In genomic region chr11:63612181-63612580, GRCh38 we compare ENCODE assay signal across 20 cellular contexts. TPM values are rescaled to one million over a fixed set of nuclear protein-coding genes. Genes with fewer than 3 reads are reported as not detected.
A peak's percentile ranks its signal among the peaks of the same experiment; 100 is the strongest.
DNase-seq lines count a peak whose midpoint lies in the region; FAIRE-seq and TF ChIP-seq lines count a peak whose summit lies in the region.
"Had no signal": no experiment of that assay in that cellular context is flagged by ENCODE, and none has a peak within 500 bp of the region (broad histone marks: within the 10 kb centered on the region; RNA-seq: fewer than 3 reads in every experiment).

No MANE protein-coding gene starts in this region.

- H3K4me3 Mint-ChIP-seq in MCF 10A (ENCODE audit: unreplicated experiment): no peak overlapping the region

- H2AK5ac ChIP-seq in mesenchymal stem cell (ENCODE audit: low read length, severe bottlenecking): no peak overlapping the region

- H3K14ac ChIP-seq in mesenchymal stem cell (ENCODE audit: low read length in 2 of 2): no peak overlapping the region

- peak overlapping the region in 2 of 3 donors; percentile 74 to 84 for H3K4me3 ChIP-seq in breast epithelium
- peak overlapping the region; percentile 71 for H3K4me3 ChIP-seq in choroid plexus epithelial cell (ENCODE audit: low read depth, low read length)
- H3K4me3 ChIP-seq in mesenchymal stem cell (ENCODE audit: insufficient read depth in 1 of 2, low read depth in 1 of 2, low read length in 2 of 2): no peak overlapping the region
- peak overlapping the region; percentile 15 to 69 (median 40) for H3K4me3 ChIP-seq in tibial nerve
- peak overlapping the region in 1 of 2 donors; percentile 65 for H3K4me3 ChIP-seq in kidney (ENCODE audit: low read length in 2 of 2)

- no peak overlapping the region for H3K4me2 ChIP-seq in mesenchymal stem cell (ENCODE audit: low read length, poor library complexity, severe bottlenecking)

- H2BK5ac ChIP-seq in mesenchymal stem cell (ENCODE audit: low read depth, low read length, poor library complexity, severe bottlenecking): no peak overlapping the region

- H3K79me1 ChIP-seq in mesenchymal stem cell (replicated peaks; ENCODE audit: low read length, poor library complexity, severe bottlenecking): peaks cover 2% of the 10 kb centered on the region

- H3K9me3 ChIP-seq in breast epithelium (no peaks in the 10 kb centered on the region), mesenchymal stem cell (ENCODE audit: control insufficient read depth, low read length) (no peaks in the 10 kb centered on the region), tibial nerve (no peaks in the 10 kb centered on the region), kidney (ENCODE audit: control insufficient read depth in 1 of 2, low read length in 2 of 2) (no peaks in the 10 kb centered on the region)

- CTCF ChIA-PET in MCF 10A (lab: Yijun Ruan, JAX): no interaction called here

- no peak for TF ChIP-seq EP300 in tibial nerve (IDR thresholded peaks at IDR 0.05)

- no peak overlapping the region for H4K91ac ChIP-seq in mesenchymal stem cell (ENCODE audit: low read length)

- no TSS peak for BruUV-seq in MCF 10A (replicated peaks; lab: Mats Ljungman, UMichigan)

- H3K18ac ChIP-seq in mesenchymal stem cell (ENCODE audit: low read depth in 1 of 2, low read length in 2 of 2): no peak overlapping the region

- H3K36me3 ChIP-seq in breast epithelium (no peaks in the 10 kb centered on the region), mesenchymal stem cell (ENCODE audit: control insufficient read depth in 1 of 2, insufficient read depth in 2 of 2, low read depth in 1 of 2, low read length in 2 of 2) (no peaks in the 10 kb centered on the region), tibial nerve (no peaks in the 10 kb centered on the region), kidney (ENCODE audit: control insufficient read depth in 1 of 2, insufficient read depth in 2 of 2, low read length in 2 of 2) (no peaks in the 10 kb centered on the region)

- TF ChIP-seq CTCF in breast epithelium (IDR thresholded peaks at IDR 0.05) (no peak), MCF 10A (IDR thresholded peaks at IDR 0.05; ENCODE audit: unreplicated experiment) (no peak), choroid plexus epithelial cell (conservative IDR thresholded peaks at IDR 0.05; ENCODE audit: low read depth, low read length) (no peak), tibial nerve (IDR thresholded peaks at IDR 0.05) (no peak), kidney (IDR thresholded peaks at IDR 0.05; ENCODE audit: borderline replicate concordance, extremely low read depth, insufficient read depth) (no peak)

- no peaks in the 10 kb centered on the region for H3K36me3 Mint-ChIP-seq in MCF 10A (ENCODE audit: insufficient read depth, unreplicated experiment)

- H3K27me3 ChIP-seq in breast epithelium (no peaks in the 10 kb centered on the region), mesenchymal stem cell (ENCODE audit: control insufficient read depth in 1 of 2, insufficient read depth in 1 of 2, low read length in 2 of 2) (no peaks in the 10 kb centered on the region), tibial nerve (no peaks in the 10 kb centered on the region)

- peak overlapping the region; percentile 92 to 93 for H3K27ac ChIP-seq in breast epithelium
- H3K27ac ChIP-seq in mesenchymal stem cell (ENCODE audit: low read length, poor library complexity, severe bottlenecking): peak overlapping the region; percentile 42
- peak overlapping the region; percentile 86 to 99 (median 91) for H3K27ac ChIP-seq in tibial nerve
- peak overlapping the region in 1 of 2 donors; percentile 23 for H3K27ac ChIP-seq in kidney (ENCODE audit: low read depth in 2 of 2, low read length in 2 of 2)
- H3K27ac ChIP-seq: 22Rv1 had no signal

- DNase-seq in breast epithelium (ENCODE audit: low spot score in 2 of 2) (no peak), MCF 10A (ENCODE audit: unreplicated experiment) (no peak), choroid plexus epithelial cell (ENCODE audit: low read depth) (no peak), mesenchymal stem cell (no peak), tibial nerve (ENCODE audit: low spot score in 2 of 2) (no peak), NCI-H1105 treated with DMSO at 0.1 percent for 48 hours (lab: John Stamatoyannopoulos, UW) (no peak), kidney (no peak)
- no peak for DNase-seq in effector CD8-positive, alpha-beta T cell (lab: John Stamatoyannopoulos, UW)
- DNase-seq: activated CD4-positive, alpha-beta T cell treated with anti-CD3 and anti-CD28 coated beads, Interleukin-2, amount 10 ng/mL, durations not matched to agents 24 days and 14 days; anterior cingulate cortex; cortex of kidney; erythroblast; GF-D8; glutamatergic neuron; kidney glomerular epithelial cell; NCI-H2081; small intestine had no signal

- H2BK12ac ChIP-seq in mesenchymal stem cell (ENCODE audit: low read length in 2 of 2): no peak overlapping the region

- H3K23ac ChIP-seq in mesenchymal stem cell (ENCODE audit: low read length in 2 of 2): no peak overlapping the region

- no peak overlapping the region for H3K27ac Mint-ChIP-seq in MCF 10A (ENCODE audit: low read depth, unreplicated experiment)
- H3K27ac Mint-ChIP-seq: activated CD4-positive, alpha-beta T cell treated with anti-CD3 and anti-CD28 coated beads, Interleukin-2, amount 10 ng/mL, durations not matched to agents 24 days and 14 days had no signal

- POLR2A ChIA-PET in MCF 10A (lab: Yijun Ruan, JAX): no interaction called here

- peaks cover 32% of the 10 kb centered on the region for H3K4me1 Mint-ChIP-seq in MCF 10A (ENCODE audit: insufficient read depth, unreplicated experiment)

- no peaks in the 10 kb centered on the region for H3K27me3 Mint-ChIP-seq in MCF 10A (ENCODE audit: insufficient read depth, unreplicated experiment)

- no peak overlapping the region for H2BK120ac ChIP-seq in mesenchymal stem cell (ENCODE audit: low read depth, low read length)

- no peak for TF ChIP-seq POLR2A in breast epithelium (IDR thresholded peaks at IDR 0.05)
- no peak for TF ChIP-seq POLR2A in tibial nerve (IDR thresholded peaks at IDR 0.05)

- H2BK15ac ChIP-seq in mesenchymal stem cell (ENCODE audit: low read depth, poor library complexity, severe bottlenecking): no peak overlapping the region

- no peak overlapping the region for H2AFZ ChIP-seq in mesenchymal stem cell (ENCODE audit: low read depth, low read length)

- H3K4ac ChIP-seq in mesenchymal stem cell (ENCODE audit: low read depth in 1 of 2, low read length in 2 of 2): no peak overlapping the region

- H3K9me3 Mint-ChIP-seq in MCF 10A (ENCODE audit: unreplicated experiment): no peaks in the 10 kb centered on the region
- H3K9me3 Mint-ChIP-seq: activated CD4-positive, alpha-beta T cell treated with anti-CD3 and anti-CD28 coated beads, Interleukin-2, amount 10 ng/mL, durations not matched to agents 24 days and 14 days had no signal

- intact Hi-C loops in breast epithelium (cut with DNase I; ENCODE audit: low total_unique reads) (no loop called here), MCF 10A (cut with micrococcal nuclease) (no loop called here), kidney (cut with DNase I) (no loop called here)

- H3K9ac ChIP-seq in mesenchymal stem cell (ENCODE audit: low read length) (peak overlapping the region; percentile 82), kidney (ENCODE audit: low read length in 2 of 2) (no peak overlapping the region)

- H3K4me1 ChIP-seq in breast epithelium: peaks cover 14 to 19% of the 10 kb centered on the region in 2 donors
- H3K4me1 ChIP-seq in mesenchymal stem cell (ENCODE audit: control insufficient read depth, insufficient read depth, low read depth, low read length): peaks cover 24% of the 10 kb centered on the region
- peaks cover 0 to 55% (median 34%) of the 10 kb centered on the region in 4 donors for H3K4me1 ChIP-seq in tibial nerve
- peaks cover 13 to 21% of the 10 kb centered on the region in 2 donors for H3K4me1 ChIP-seq in kidney (ENCODE audit: control insufficient read depth in 1 of 2, insufficient read depth in 1 of 2, low read depth in 1 of 2, low read length in 2 of 2)

- no peak for FAIRE-seq in kidney (lab: Jason Lieb, UNC)
- FAIRE-seq: GM12891, small intestine had no signal

- no peak overlapping the region for H4K8ac ChIP-seq in mesenchymal stem cell (ENCODE audit: low read length)

RNA-seq across cellular contexts. Expression of gene PLAAT3, which starts 2.1 kb away (rescaled TPM):
- total RNA-seq in breast epithelium (100 to 1,000 TPM; 128 to 527 (median 204) TPM), MCF 10A (2022) (3.6 and 3.9 TPM in 2 replicates), tibial nerve (100 to 1,000 TPM; 140 to 185 (median 157) TPM), kidney (88.2 TPM)
- 4.6 TPM for polyA plus RNA-seq in mesenchymal stem cell (2013, experiment 1 of 2)
- 4.8 TPM for polyA plus RNA-seq in mesenchymal stem cell (2013, experiment 2 of 2)
- 262 TPM for polyA plus RNA-seq in kidney (ENCODE audit: insufficient read depth, low read depth, low replicate concordance)

RNA-seq across cellular contexts. Expression of gene PLAAT2, which starts 49.0 kb away (rescaled TPM):
- total RNA-seq in breast epithelium (1 to 10 TPM; 1.1 to 2.6 (median 2.0) TPM), MCF 10A (2022) (0.58 TPM in 1 of 2 replicates, not detected in the other), tibial nerve (under 1 TPM in 1 of 4 donors, not detected in 3; 0.90 TPM), kidney (1.3 TPM)
- not detected for polyA plus RNA-seq in mesenchymal stem cell (2013, experiment 1 of 2)
- polyA plus RNA-seq in mesenchymal stem cell (2013, experiment 2 of 2): not detected
- polyA plus RNA-seq in kidney (ENCODE audit: insufficient read depth, low read depth, low replicate concordance): 49.5 TPM
- total RNA-seq: activated CD4-positive, alpha-beta T cell treated with anti-CD3 and anti-CD28 coated beads, Interleukin-2, amount 10 ng/mL, durations not matched to agents 24 days and 14 days had no signal
- polyA plus RNA-seq: BJ had no signal

RNA-seq across cellular contexts. Expression of gene ATL3, which starts 59.0 kb away (rescaled TPM):
- total RNA-seq in breast epithelium: 100 to 1,000 TPM in 1 of 3 donors, 10 to 100 TPM in 2; 75.2 to 165 (median 77.3) TPM
- 74.0 and 77.1 TPM in 2 replicates for total RNA-seq in MCF 10A (2022)
- 26.4 TPM for polyA plus RNA-seq in mesenchymal stem cell (2013, experiment 1 of 2)
- polyA plus RNA-seq in mesenchymal stem cell (2013, experiment 2 of 2): 27.0 TPM
- total RNA-seq in tibial nerve: 100 to 1,000 TPM in 1 of 4 donors, 10 to 100 TPM in 3; 81.4 to 102 (median 92.9) TPM
- total RNA-seq in kidney: 78.3 TPM
- 11.4 TPM for polyA plus RNA-seq in kidney (ENCODE audit: insufficient read depth, low read depth, low replicate concordance)

Comparison
In these comparisons a context has a peak if more than half of its experiments do, and no peak if none do; other contexts are left out.
1. RNA of gene PLAAT3, which starts 2.1 kb away (total RNA-seq): 128 to 527 TPM in breast epithelium, 140 to 185 TPM in tibial nerve and 88.2 TPM in kidney (single experiment); 3.6 to 3.9 TPM in MCF 10A; every median in the first group is over 10 times any median in the second.
2. H3K4me3 ChIP-seq: peak in breast epithelium (2 of 3), choroid plexus epithelial cell (single experiment) and tibial nerve (4 of 4); none in mesenchymal stem cell (0 of 2).